Comparison of ENCODE assay signal across 2 cellular contexts in the genomic region with DNA sequence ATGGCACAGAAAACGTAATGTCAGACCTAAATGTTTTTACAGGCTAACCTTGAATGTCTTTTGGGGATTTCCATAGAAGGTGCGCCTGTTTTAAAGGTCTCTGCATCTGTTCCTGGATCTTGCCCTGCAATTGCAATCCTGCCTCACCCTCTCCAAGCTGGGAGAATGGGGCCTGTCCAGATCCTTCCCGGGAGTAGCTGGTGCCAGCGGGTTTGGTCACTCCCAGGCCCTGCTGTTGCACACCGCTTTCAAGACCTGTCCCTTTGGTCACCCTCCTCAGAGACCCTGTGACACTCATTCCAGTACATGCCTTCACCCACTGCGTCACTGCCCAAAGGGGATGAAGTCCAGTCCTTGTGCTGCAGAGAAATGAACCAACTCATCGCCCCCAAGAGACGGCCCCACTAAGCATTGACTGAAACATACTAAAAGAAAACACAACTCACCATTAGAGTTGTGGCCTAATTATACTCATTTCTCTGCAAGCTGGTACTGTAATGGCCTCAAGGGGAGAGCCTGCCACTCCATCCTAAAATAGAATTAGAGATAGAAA.
TF ChIP-seq lines count a peak whose summit lies in the region.

No MANE protein-coding gene starts in this region.

TF ChIP-seq in A549, 52 proteins besides CTCF, POLR2A, EP300 and RAD21:
- TF ChIP-seq NFE2L2 (conservative IDR thresholded peaks at IDR 0.05; ENCODE audit: low read length) (no peak), HEYL (CRISPR knock-in tag; IDR thresholded peaks at IDR 0.05) (0 out of 2 replicates have a peak, but pooled peaks have one; percentile 14), TFCP2L1 (CRISPR knock-in tag; IDR thresholded peaks at IDR 0.05) (peak; percentile 51; the same call in 1 of the 2 replicates), FOXS1 (CRISPR knock-in tag; IDR thresholded peaks at IDR 0.05) (no peak), NR3C1 (IDR thresholded peaks at IDR 0.05) (no peak), FOSB (CRISPR knock-in tag; IDR thresholded peaks at IDR 0.05) (peak; percentile 36; the same call in 1 of the 2 replicates), TP53 (CRISPR knock-in tag; IDR thresholded peaks at IDR 0.05) (peak; percentile 70), EHMT2 (IDR thresholded peaks at IDR 0.05; ENCODE audit: low read depth) (no peak), HOXB13 (CRISPR knock-in tag; IDR thresholded peaks at IDR 0.05; ENCODE audit: low read depth) (peak; percentile 52), HOXB5 (CRISPR knock-in tag; IDR thresholded peaks at IDR 0.05) (peak; percentile 0; the same call in 1 of the 2 replicates)
- TF ChIP-seq, protein P1, sequence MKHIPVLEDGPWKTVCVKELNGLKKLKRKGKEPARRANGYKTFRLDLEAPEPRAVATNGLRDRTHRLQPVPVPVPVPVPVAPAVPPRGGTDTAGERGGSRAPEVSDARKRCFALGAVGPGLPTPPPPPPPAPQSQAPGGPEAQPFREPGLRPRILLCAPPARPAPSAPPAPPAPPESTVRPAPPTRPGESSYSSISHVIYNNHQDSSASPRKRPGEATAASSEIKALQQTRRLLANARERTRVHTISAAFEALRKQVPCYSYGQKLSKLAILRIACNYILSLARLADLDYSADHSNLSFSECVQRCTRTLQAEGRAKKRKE (CRISPR knock-in tag; IDR thresholded peaks at IDR 0.05; ENCODE audit: low read depth), result no peak
- TF ChIP-seq, protein P2, sequence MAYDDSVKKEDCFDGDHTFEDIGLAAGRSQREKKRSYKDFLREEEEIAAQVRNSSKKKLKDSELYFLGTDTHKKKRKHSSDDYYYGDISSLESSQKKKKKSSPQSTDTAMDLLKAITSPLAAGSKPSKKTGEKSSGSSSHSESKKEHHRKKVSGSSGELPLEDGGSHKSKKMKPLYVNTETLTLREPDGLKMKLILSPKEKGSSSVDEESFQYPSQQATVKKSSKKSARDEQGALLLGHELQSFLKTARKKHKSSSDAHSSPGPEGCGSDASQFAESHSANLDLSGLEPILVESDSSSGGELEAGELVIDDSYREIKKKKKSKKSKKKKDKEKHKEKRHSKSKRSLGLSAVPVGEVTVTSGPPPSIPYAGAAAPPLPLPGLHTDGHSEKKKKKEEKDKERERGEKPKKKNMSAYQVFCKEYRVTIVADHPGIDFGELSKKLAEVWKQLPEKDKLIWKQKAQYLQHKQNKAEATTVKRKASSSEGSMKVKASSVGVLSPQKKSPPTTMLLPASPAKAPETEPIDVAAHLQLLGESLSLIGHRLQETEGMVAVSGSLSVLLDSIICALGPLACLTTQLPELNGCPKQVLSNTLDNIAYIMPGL (CRISPR knock-in tag; IDR thresholded peaks at IDR 0.05; ENCODE audit: borderline replicate concordance), result 0 out of 2 replicates have a peak, but pooled peaks have one; percentile 52

TF ChIP-seq in H1, 55 proteins besides CTCF, POLR2A, EP300 and RAD21:
- TF ChIP-seq POU5F1 (IDR thresholded peaks at IDR 0.05; ENCODE audit: low read depth, low read length), result no peak
- no peak for TF ChIP-seq FOSL1 (IDR thresholded peaks at IDR 0.05; ENCODE audit: insufficient read depth, low read depth, low read length)
- no peak for TF ChIP-seq KDM4A (IDR thresholded peaks at IDR 0.05; ENCODE audit: low read depth, low read length, severe bottlenecking)
- no peak for TF ChIP-seq RNF2 (IDR thresholded peaks at IDR 0.05; ENCODE audit: borderline replicate concordance, low read depth, low read length, missing control alignments, poor library complexity, severe bottlenecking)
- TF ChIP-seq TEAD4 (IDR thresholded peaks at IDR 0.05; ENCODE audit: low read depth, low read length), result no peak
- no peak for TF ChIP-seq SIRT6 (IDR thresholded peaks at IDR 0.05; ENCODE audit: low read length)
- no peak for TF ChIP-seq RXRA (IDR thresholded peaks at IDR 0.05; ENCODE audit: insufficient read depth, low read depth, low read length)
- TF ChIP-seq CBX8 (IDR thresholded peaks at IDR 0.05; ENCODE audit: borderline replicate concordance, low read depth, low read length), result no peak
- TF ChIP-seq BCL11A (IDR thresholded peaks at IDR 0.05; ENCODE audit: low read depth in 2 of 2, low read length in 2 of 2), result no peak
- TF ChIP-seq, protein P3, sequence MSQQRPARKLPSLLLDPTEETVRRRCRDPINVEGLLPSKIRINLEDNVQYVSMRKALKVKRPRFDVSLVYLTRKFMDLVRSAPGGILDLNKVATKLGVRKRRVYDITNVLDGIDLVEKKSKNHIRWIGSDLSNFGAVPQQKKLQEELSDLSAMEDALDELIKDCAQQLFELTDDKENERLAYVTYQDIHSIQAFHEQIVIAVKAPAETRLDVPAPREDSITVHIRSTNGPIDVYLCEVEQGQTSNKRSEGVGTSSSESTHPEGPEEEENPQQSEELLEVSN (IDR thresholded peaks at IDR 0.05), result no peak
- no peak for TF ChIP-seq HDAC6 (IDR thresholded peaks at IDR 0.05; ENCODE audit: low read depth, low read length)
- no peak for TF ChIP-seq SUZ12 (IDR thresholded peaks at IDR 0.05; ENCODE audit: low read length)
- TF ChIP-seq BACH1 (IDR thresholded peaks at IDR 0.05; ENCODE audit: low read length), result no peak
- no peak for TF ChIP-seq KDM1A (IDR thresholded peaks at IDR 0.05; ENCODE audit: borderline replicate concordance, low read length)
- no peak for TF ChIP-seq JUND (IDR thresholded peaks at IDR 0.05; ENCODE audit: low read length)
- TF ChIP-seq BRCA1 (IDR thresholded peaks at IDR 0.05; ENCODE audit: low read depth, low read length), result no peak
- TF ChIP-seq TCF12 (IDR thresholded peaks at IDR 0.05; ENCODE audit: low read depth, low read length), result no peak
